ENCODE assay signal across 8 cellular contexts in the genomic region with DNA sequence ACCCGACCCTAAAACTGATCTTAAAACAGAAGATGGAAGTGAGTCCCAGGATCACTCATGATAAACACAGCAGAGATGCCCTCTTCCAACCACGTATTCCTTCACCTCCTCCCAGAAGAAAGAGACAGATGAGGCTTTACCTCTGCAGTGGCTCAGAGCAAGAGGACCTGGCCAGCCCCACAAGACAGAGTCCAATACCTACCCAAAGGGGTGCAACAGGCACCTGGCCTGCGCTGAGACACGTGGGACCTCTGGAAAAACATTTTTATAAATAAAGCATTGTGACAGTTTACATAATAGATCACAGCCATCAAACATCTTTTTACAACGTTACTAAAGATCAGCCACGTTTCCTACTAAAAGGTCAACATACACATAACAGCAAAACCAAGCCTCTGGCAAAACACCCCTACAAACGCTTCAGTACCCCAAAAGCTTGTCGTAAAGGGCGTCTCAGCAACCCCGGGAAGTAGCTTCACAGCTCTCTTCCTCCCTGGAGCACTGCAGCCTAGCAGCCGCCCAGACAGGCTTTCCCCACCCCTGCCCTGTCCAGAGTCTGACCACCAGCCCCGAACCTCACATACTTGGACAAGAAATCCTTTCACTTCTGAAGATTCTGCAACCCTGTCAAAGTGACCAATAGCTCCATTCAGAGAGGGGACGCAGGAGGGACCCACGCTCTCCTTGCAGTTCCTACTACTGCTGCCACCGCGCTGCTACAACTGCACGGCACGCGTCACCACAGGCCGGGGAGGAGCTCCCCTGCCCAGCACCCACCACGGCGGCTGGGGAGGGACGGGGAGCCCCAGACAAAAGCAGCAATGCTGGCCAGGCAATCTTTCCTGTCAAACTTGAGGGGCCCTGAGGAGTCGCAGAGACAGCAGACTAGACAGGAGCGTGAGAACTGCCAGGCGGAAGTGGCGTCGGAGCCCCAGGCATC. TPM values are rescaled to one million over a fixed set of nuclear protein-coding genes. Genes with fewer than 3 reads are reported as not detected.
A peak's percentile ranks its signal among the peaks of the same experiment; 100 is the strongest.
DNase-seq lines count a peak whose midpoint lies in the region; ATAC-seq and TF ChIP-seq lines count a peak whose summit lies in the region.

No MANE protein-coding gene starts in this region.

- peak overlapping the region; percentile 49 for H3K9ac ChIP-seq in iPS-15b (ENCODE audit: low read depth, low read length)

- H3K36me3 Mint-ChIP-seq in activated T-cell treated with anti-CD3 and anti-CD28 coated beads, Interleukin-2, amount 50 U/mL, for 24 hours (ENCODE audit: low read depth): peaks cover 46% of the 10 kb centered on the region
- H3K36me3 Mint-ChIP-seq in activated CD8-positive, alpha-beta T cell treated with anti-CD3 and anti-CD28 coated beads, Interleukin-2, amount 10 ng/mL, durations not matched to agents 7 days and 5 days (ENCODE audit: low read depth): peaks cover 15% of the 10 kb centered on the region

- CTCF ChIA-PET in activated CD8-positive, alpha-beta T cell treated with anti-CD3 and anti-CD28 coated beads, Interleukin-2, amount 10 ng/mL, durations not matched to agents 7 days and 5 days (lab: Charles Lee): interaction anchor here (0.8 kb wide), 1 partner anchor 52 kb away, joined by 4 read pairs; no protein-coding TSS in a partner anchor
- CTCF ChIA-PET in HEK293T (lab: Yijun Ruan, JAX): interaction anchor here (1.0 kb wide), 2 partner anchors 52 to 73 kb away, joined by 3 read pairs; no protein-coding TSS in a partner anchor

- peaks cover 11% of the 10 kb centered on the region for H3K4me1 ChIP-seq in iPS-15b (ENCODE audit: control insufficient read depth, insufficient read depth, low read length)

- H3K4me1 Mint-ChIP-seq in activated T-cell treated with anti-CD3 and anti-CD28 coated beads, Interleukin-2, amount 50 U/mL, for 24 hours (ENCODE audit: low read depth): peaks cover 67% of the 10 kb centered on the region
- H3K4me1 Mint-ChIP-seq in activated CD8-positive, alpha-beta T cell treated with anti-CD3 and anti-CD28 coated beads, Interleukin-2, amount 10 ng/mL, durations not matched to agents 7 days and 5 days (ENCODE audit: low read depth): peaks cover 43% of the 10 kb centered on the region

- H3K9me3 Mint-ChIP-seq in activated T-cell treated with anti-CD3 and anti-CD28 coated beads, Interleukin-2, amount 50 U/mL, for 24 hours: no peaks in the 10 kb centered on the region
- no peaks in the 10 kb centered on the region for H3K9me3 Mint-ChIP-seq in activated CD8-positive, alpha-beta T cell treated with anti-CD3 and anti-CD28 coated beads, Interleukin-2, amount 10 ng/mL, durations not matched to agents 7 days and 5 days (ENCODE audit: insufficient read depth)

- no peaks in the 10 kb centered on the region for H3K27me3 ChIP-seq in iPS-15b (ENCODE audit: control insufficient read depth, insufficient read depth, low read length)

- no peaks in the 10 kb centered on the region for H3K9me3 ChIP-seq in iPS-15b (ENCODE audit: control insufficient read depth, insufficient read depth, low read length)

- no peaks in the 10 kb centered on the region for H3K27me3 Mint-ChIP-seq in activated T-cell treated with anti-CD3 and anti-CD28 coated beads, Interleukin-2, amount 50 U/mL, for 24 hours
- no peaks in the 10 kb centered on the region for H3K27me3 Mint-ChIP-seq in activated CD8-positive, alpha-beta T cell treated with anti-CD3 and anti-CD28 coated beads, Interleukin-2, amount 10 ng/mL, durations not matched to agents 7 days and 5 days (ENCODE audit: low read depth)

- peak overlapping the region; percentile 49 for H3K4me3 ChIP-seq in iPS-15b (ENCODE audit: low read depth, low read length)

- H3K36me3 ChIP-seq in iPS-15b (ENCODE audit: control insufficient read depth, insufficient read depth, low read length): no peaks in the 10 kb centered on the region

- peak overlapping the region; percentile 81 for H3K4me3 Mint-ChIP-seq in activated T-cell treated with anti-CD3 and anti-CD28 coated beads, Interleukin-2, amount 50 U/mL, for 24 hours
- H3K4me3 Mint-ChIP-seq in activated CD8-positive, alpha-beta T cell treated with anti-CD3 and anti-CD28 coated beads, Interleukin-2, amount 10 ng/mL, durations not matched to agents 7 days and 5 days: peak overlapping the region; percentile 79

- DNase-seq in activated T-cell treated with anti-CD3 and anti-CD28 coated beads, Interleukin-2, amount 50 U/mL, for 24 hours: no peak
- DNase-seq in activated T-cell treated with anti-CD3 and anti-CD28 coated beads, Interleukin-2, amount 50 U/mL, for 48 hours: no peak
- no peak for DNase-seq in activated CD8-positive, alpha-beta T cell treated with anti-CD3 and anti-CD28 coated beads, Interleukin-2, amount 10 ng/mL, durations not matched to agents 7 days and 5 days
- DNase-seq in superior temporal gyrus (ENCODE audit: extremely low spot score): peak; percentile 13
- DNase-seq in HEK293T (ENCODE audit: extremely low spot score): no peak

- peak overlapping the region; percentile 0 for H3K27ac Mint-ChIP-seq in activated T-cell treated with anti-CD3 and anti-CD28 coated beads, Interleukin-2, amount 50 U/mL, for 24 hours
- no peak overlapping the region for H3K27ac Mint-ChIP-seq in activated CD8-positive, alpha-beta T cell treated with anti-CD3 and anti-CD28 coated beads, Interleukin-2, amount 10 ng/mL, durations not matched to agents 7 days and 5 days

- POLR2A ChIA-PET in activated CD8-positive, alpha-beta T cell treated with anti-CD3 and anti-CD28 coated beads, Interleukin-2, amount 10 ng/mL, durations not matched to agents 7 days and 5 days (lab: Charles Lee): no interaction called here
- POLR2A ChIA-PET in HEK293T (lab: Yijun Ruan, JAX): no interaction called here

- ATAC-seq in activated CD8-positive, alpha-beta T cell treated with anti-CD3 and anti-CD28 coated beads, Interleukin-2, amount 10 ng/mL, durations not matched to agents 7 days and 5 days: no peak
- no peak for ATAC-seq in HG03280 (IDR thresholded peaks at IDR 0.05; ENCODE audit: unreplicated experiment)
- no peak for ATAC-seq in HG02884 (IDR thresholded peaks at IDR 0.05; ENCODE audit: unreplicated experiment)

TF ChIP-seq in HEK293T, 16 proteins besides CTCF, POLR2A, EP300 and RAD21:
- TF ChIP-seq LEF1 (IDR thresholded peaks at IDR 0.05; ENCODE audit: borderline replicate concordance) (no peak), ZNF384 (IDR thresholded peaks at IDR 0.05) (no peak), ARNT (IDR thresholded peaks at IDR 0.05) (no peak), CTBP1 (IDR thresholded peaks at IDR 0.05; ENCODE audit: borderline replicate concordance) (no peak), FOXA1 (IDR thresholded peaks at IDR 0.05) (no peak), TARDBP (IDR thresholded peaks at IDR 0.05) (no peak), L3MBTL2 (conservative IDR thresholded peaks at IDR 0.05) (no peak), SUZ12 (IDR thresholded peaks at IDR 0.05) (no peak), NFRKB (IDR thresholded peaks at IDR 0.05) (no peak), HDGF (IDR thresholded peaks at IDR 0.05; ENCODE audit: borderline replicate concordance) (no peak), SP1 (IDR thresholded peaks at IDR 0.05) (no peak), PKNOX1 (IDR thresholded peaks at IDR 0.05) (no peak), FOXM1 (IDR thresholded peaks at IDR 0.05; ENCODE audit: borderline replicate concordance) (no peak), ELF4 (IDR thresholded peaks at IDR 0.05) (no peak), FOXK2 (IDR thresholded peaks at IDR 0.05) (no peak), BHLHE40 (IDR thresholded peaks at IDR 0.05; ENCODE audit: borderline replicate concordance) (no peak)

RNA-seq across cellular contexts. Expression of gene TAF4, which starts 2.8 kb away (rescaled TPM):
- 10 to 100 TPM; 24.0 to 24.1 TPM for total RNA-seq in activated CD8-positive, alpha-beta T cell treated with anti-CD3 and anti-CD28 coated beads, Interleukin-2, amount 10 ng/mL, durations not matched to agents 7 days and 5 days

RNA-seq across cellular contexts. Expression of gene LSM14B, which starts 59.3 kb away (rescaled TPM):
- 10 to 100 TPM; 42.4 to 42.8 TPM for total RNA-seq in activated CD8-positive, alpha-beta T cell treated with anti-CD3 and anti-CD28 coated beads, Interleukin-2, amount 10 ng/mL, durations not matched to agents 7 days and 5 days
